Comparison of ENCODE assay signal across 8 cellular contexts in genomic region chr1:247079141-247079874, GRCh38. TPM values are rescaled to one million over a fixed set of nuclear protein-coding genes. Genes with fewer than 3 reads are reported as not detected.
DNase-seq lines count a peak whose midpoint lies in the region; FAIRE-seq and TF ChIP-seq lines count a peak whose summit lies in the region.

No MANE protein-coding gene starts in this region.

- H3K4me2 ChIP-seq in fibroblast of lung (ENCODE audit: extremely low read depth, insufficient read depth, low read length), result peak overlapping the region; percentile 61

- TF ChIP-seq POLR2A in H54 (IDR thresholded peaks at IDR 0.05; ENCODE audit: low read depth, low read length), result no peak

- H3K27me3 ChIP-seq in fibroblast of lung (ENCODE audit: control insufficient read depth, insufficient read depth, low read length), result no peaks in the 10 kb centered on the region

- H3K4me1 ChIP-seq in fibroblast of lung (ENCODE audit: control insufficient read depth, extremely low read depth, insufficient read depth, low read length), result peaks cover 3% of the 10 kb centered on the region

- H3K79me2 ChIP-seq in fibroblast of lung (ENCODE audit: control insufficient read depth, insufficient read depth, low read length), result peaks cover 13% of the 10 kb centered on the region

- no peaks in the 10 kb centered on the region for H4K20me1 ChIP-seq in fibroblast of lung (ENCODE audit: control insufficient read depth, extremely low read depth, insufficient read depth, low read length)

- no peak overlapping the region for H3K27ac ChIP-seq in fibroblast of lung (ENCODE audit: insufficient read depth, low read length)

- no peak for TF ChIP-seq CTCF in fibroblast of lung (conservative IDR thresholded peaks at IDR 0.05 in 1 of 2, IDR thresholded peaks at IDR 0.05 in 1 of 2; ENCODE audit: low read depth in 1 of 2, low read length in 2 of 2)
- no peak for TF ChIP-seq CTCF in retinal pigment epithelial cell (conservative IDR thresholded peaks at IDR 0.05; ENCODE audit: low read depth, low read length)

- H3K36me3 ChIP-seq in fibroblast of lung (ENCODE audit: control insufficient read depth, insufficient read depth, low read length), result no peaks in the 10 kb centered on the region

- H3K4me3 ChIP-seq in fibroblast of lung (replicated peaks in 1 of 4; ENCODE audit: control extremely low read depth in 1 of 4, insufficient read depth in 1 of 4, low read depth in 3 of 4, low read length in 4 of 4), result peak overlapping the region in 2 of 4 experiments; percentile 93 to 99
- H3K4me3 ChIP-seq in retinal pigment epithelial cell (ENCODE audit: low read length), result peak overlapping the region; percentile 94

- H2AFZ ChIP-seq in fibroblast of lung (ENCODE audit: low read length), result peak overlapping the region; percentile 33

- no peaks in the 10 kb centered on the region for H3K9me3 ChIP-seq in fibroblast of lung (ENCODE audit: control insufficient read depth, insufficient read depth, low read depth, low read length)

- FAIRE-seq in H54 (lab: Jason Lieb, UNC), result no peak

- H3K9ac ChIP-seq in fibroblast of lung (ENCODE audit: insufficient read depth, low read length), result no peak overlapping the region

- peak; percentile 3 for DNase-seq in NCI-H2029 (lab: John Stamatoyannopoulos, UW)
- no peak for DNase-seq in NCI-H2029 treated with DMSO at 0.1 percent for 48 hours (lab: John Stamatoyannopoulos, UW)
- DNase-seq in SW 1271 (lab: John Stamatoyannopoulos, UW), result peak; percentile 42 to 60
- DNase-seq in fibroblast of lung (ENCODE audit: low read depth in 2 of 2), result no peak
- DNase-seq in retinal pigment epithelial cell (ENCODE audit: low read depth), result no peak
- DNase-seq in stimulated activated CD4-positive, alpha-beta T cell treated with anti-CD3 and anti-CD28 coated beads, Interleukin-4, amount 100 ng/mL, for 1 hour, result no peak
- DNase-seq in occipital lobe (lab: John Stamatoyannopoulos, UW), result no peak
- DNase-seq in H54 (ENCODE audit: insufficient read length, low spot score), result no peak

RNA-seq across cellular contexts. Expression of gene ZNF670, which starts 0.7 kb away (rescaled TPM):
- total RNA-seq in fibroblast of lung (3.0 and 3.3 TPM in 2 replicates), occipital lobe (24.8 TPM)
- polyA plus RNA-seq in fibroblast of lung, result 2.3 and 3.2 TPM in 2 replicates
- 1.2 and 2.2 TPM in 2 replicates for polyA plus RNA-seq in fibroblast of lung (2012)
- 0.41 and 0.79 TPM in 2 replicates for polyA minus RNA-seq in fibroblast of lung (ENCODE audit: low replicate concordance)

RNA-seq across cellular contexts. Expression of gene ZNF669, which starts 24.8 kb away (rescaled TPM):
- total RNA-seq in fibroblast of lung, result 10.2 and 11.6 TPM in 2 replicates
- 7.0 and 7.2 TPM in 2 replicates for polyA plus RNA-seq in fibroblast of lung
- polyA plus RNA-seq in fibroblast of lung (2012), result 4.1 and 4.6 TPM in 2 replicates
- polyA minus RNA-seq in fibroblast of lung (ENCODE audit: low replicate concordance), result 0.35 and 3.9 TPM in 2 replicates
- total RNA-seq in occipital lobe, result 33.8 TPM

Comparison
In these comparisons a context has a peak if more than half of its experiments do, and no peak if none do; other contexts are left out.
1. DNase-seq: peak in NCI-H2029 (single experiment) and SW 1271 (2 of 2); none in NCI-H2029 treated with DMSO at 0.1 percent for 48 hours (single experiment), fibroblast of lung (0 of 2), retinal pigment epithelial cell (single experiment), stimulated activated CD4-positive, alpha-beta T cell treated with anti-CD3 and anti-CD28 coated beads, Interleukin-4, amount 100 ng/mL, for 1 hour (single experiment), occipital lobe (single experiment) and H54 (single experiment).